34 cellular contexts compared by ENCODE assay signal in genomic region chr4:145125396-145125795, GRCh38. TPM values are rescaled to one million over a fixed set of nuclear protein-coding genes. Genes with fewer than 3 reads are reported as not detected.
DNase-seq lines count a peak whose midpoint lies in the region; ATAC-seq, FAIRE-seq and TF ChIP-seq lines count a peak whose summit lies in the region.
"Had no signal": no experiment of that assay in that cellular context is flagged by ENCODE, and none has a peak within 500 bp of the region (broad histone marks: within the 10 kb centered on the region; RNA-seq: fewer than 3 reads in every experiment).

No MANE protein-coding gene starts in this region.

- peak overlapping the region; percentile 96 for H3K27ac Mint-ChIP-seq in activated naive CD4-positive, alpha-beta T cell treated with anti-CD3 and anti-CD28 coated beads, Interleukin-2, amount 10 ng/mL, durations not matched to agents 7 days and 5 days
- peak overlapping the region; percentile 92 for H3K27ac Mint-ChIP-seq in T-helper 17 cell
- H3K27ac Mint-ChIP-seq in activated naive CD8-positive, alpha-beta T cell treated with anti-CD3 and anti-CD28 coated beads, Interleukin-2, amount 50 U/mL, for 24 hours, result peak overlapping the region; percentile 46
- H3K27ac Mint-ChIP-seq: type B pancreatic cell had no signal

- H3K27ac ChIP-seq in spleen (peak overlapping the region; percentile 7 to 80 (median 49)), kidney (ENCODE audit: low read depth in 2 of 2, low read length in 2 of 2) (no peak overlapping the region)
- H3K27ac ChIP-seq: BLaER1 treated with 17β-estradiol and CSF1 and Interleukin-3, amounts not matched to agents 10 nM and 100 nM; breast epithelium; gastroesophageal sphincter; lower lobe of right lung; psoas muscle; VCaP had no signal

- TF ChIP-seq CTCF in spleen (IDR thresholded peaks at IDR 0.05 in 8 of 11, conservative IDR thresholded peaks at IDR 0.05 in 3 of 11), result no peak
- TF ChIP-seq CTCF in kidney (IDR thresholded peaks at IDR 0.05; ENCODE audit: borderline replicate concordance, extremely low read depth, insufficient read depth), result no peak

- no peak for FAIRE-seq in kidney (lab: Jason Lieb, UNC)
- FAIRE-seq: HepG2 had no signal

- no peaks in the 10 kb centered on the region for H3K27me3 Mint-ChIP-seq in activated naive CD4-positive, alpha-beta T cell treated with anti-CD3 and anti-CD28 coated beads, Interleukin-2, amount 10 ng/mL, durations not matched to agents 7 days and 5 days
- H3K27me3 Mint-ChIP-seq in T-helper 17 cell, result no peaks in the 10 kb centered on the region
- H3K27me3 Mint-ChIP-seq in activated naive CD8-positive, alpha-beta T cell treated with anti-CD3 and anti-CD28 coated beads, Interleukin-2, amount 50 U/mL, for 24 hours, result no peaks in the 10 kb centered on the region
- H3K27me3 Mint-ChIP-seq: naive thymus-derived CD4-positive, alpha-beta T cell; type B pancreatic cell had no signal

- no peak overlapping the region for H3K4me3 Mint-ChIP-seq in activated naive CD4-positive, alpha-beta T cell treated with anti-CD3 and anti-CD28 coated beads, Interleukin-2, amount 10 ng/mL, durations not matched to agents 7 days and 5 days
- no peak overlapping the region for H3K4me3 Mint-ChIP-seq in T-helper 17 cell
- no peak overlapping the region for H3K4me3 Mint-ChIP-seq in activated naive CD8-positive, alpha-beta T cell treated with anti-CD3 and anti-CD28 coated beads, Interleukin-2, amount 50 U/mL, for 24 hours
- H3K4me3 Mint-ChIP-seq: type B pancreatic cell had no signal

- no peaks in the 10 kb centered on the region for H3K9me3 Mint-ChIP-seq in activated naive CD4-positive, alpha-beta T cell treated with anti-CD3 and anti-CD28 coated beads, Interleukin-2, amount 10 ng/mL, durations not matched to agents 7 days and 5 days
- no peaks in the 10 kb centered on the region for H3K9me3 Mint-ChIP-seq in activated naive CD8-positive, alpha-beta T cell treated with anti-CD3 and anti-CD28 coated beads, Interleukin-2, amount 50 U/mL, for 24 hours
- H3K9me3 Mint-ChIP-seq: naive thymus-derived CD4-positive, alpha-beta T cell; type B pancreatic cell had no signal

- ATAC-seq in T-helper 17 cell, result peak; percentile 39
- no peak for ATAC-seq in activated naive CD8-positive, alpha-beta T cell treated with anti-CD3 and anti-CD28 coated beads, Interleukin-2, amount 50 U/mL, for 24 hours
- ATAC-seq: gastroesophageal sphincter, HepG2, lower lobe of right lung, Panc1, psoas muscle, sciatic nerve had no signal

- peaks cover 67% of the 10 kb centered on the region for H3K36me3 Mint-ChIP-seq in activated naive CD4-positive, alpha-beta T cell treated with anti-CD3 and anti-CD28 coated beads, Interleukin-2, amount 10 ng/mL, durations not matched to agents 7 days and 5 days
- H3K36me3 Mint-ChIP-seq in T-helper 17 cell (ENCODE audit: low read depth), result peaks cover 7% of the 10 kb centered on the region
- peaks cover 63% of the 10 kb centered on the region for H3K36me3 Mint-ChIP-seq in activated naive CD8-positive, alpha-beta T cell treated with anti-CD3 and anti-CD28 coated beads, Interleukin-2, amount 50 U/mL, for 24 hours (ENCODE audit: low read depth)

- no peak for DNase-seq in activated naive CD4-positive, alpha-beta T cell treated with anti-CD3 and anti-CD28 coated beads, Interleukin-2, amount 10 ng/mL, durations not matched to agents 7 days and 5 days
- DNase-seq in activated naive CD4-positive, alpha-beta T cell treated with anti-CD3 and anti-CD28 coated beads, Interleukin-2, amount 50 U/mL, for 16 hours, result no peak
- DNase-seq in T-helper 17 cell, result no peak
- no peak for DNase-seq in activated naive CD8-positive, alpha-beta T cell treated with anti-CD3 and anti-CD28 coated beads, Interleukin-2, amount 50 U/mL, for 24 hours
- DNase-seq in spleen, result no peak
- no peak for DNase-seq in stimulated activated CD4-positive, alpha-beta T cell treated with anti-CD3 and anti-CD28 coated beads, Interleukin-2, amount 100 ng/mL, for 24 hours
- no peak for DNase-seq in kidney
- DNase-seq in activated CD8-positive, alpha-beta memory T cell treated with anti-CD3 and anti-CD28 coated beads for 24 hours, result no peak
- DNase-seq: activated CD4-positive, alpha-beta T cell treated with anti-CD3 and anti-CD28 coated beads for 4 hours; anterior cingulate cortex; Calu3; DND-41; GF-D8; HCEC 1CT; lower lobe of right lung; naive thymus-derived CD4-positive, alpha-beta T cell; NCI-H1417; NCI-H2081 treated with DMSO at 0.1 percent for 48 hours; NCI-H226; NCI-H69; occipital lobe; psoas muscle; SHP77; stimulated activated CD4-positive, alpha-beta T cell treated with anti-CD3 and anti-CD28 coated beads, Interleukin-12 subunit alpha, Interleukin-12 subunit beta, amount 100 ng/mL, for 4 hours; stimulated activated CD4-positive, alpha-beta T cell treated with anti-CD3 and anti-CD28 coated beads, Interleukin-4, amount 100 ng/mL, for 1 hour; T1000 had no signal

- TF ChIP-seq POLR2A in spleen (IDR thresholded peaks at IDR 0.05), result no peak

- CTCF ChIA-PET in activated naive CD4-positive, alpha-beta T cell treated with anti-CD3 and anti-CD28 coated beads, Interleukin-2, amount 10 ng/mL, durations not matched to agents 7 days and 5 days (lab: Charles Lee), result interaction anchor here (1.3 kb wide), 1 partner anchor 27 kb away, joined by 3 read pairs; the partner anchor contains the start of genes ABCE1 and ANAPC10

- no peak overlapping the region for H3K9ac ChIP-seq in kidney (ENCODE audit: low read length in 2 of 2)
- H3K9ac ChIP-seq: BLaER1 treated with 17β-estradiol and CSF1 and Interleukin-3, amounts not matched to agents 10 nM and 100 nM had no signal

- WGBS in spleen, 5 donors, result 96 to 100% (median 98%) methylated on average over 2 of the region's 2 CpGs

- H3K4me1 Mint-ChIP-seq in activated naive CD4-positive, alpha-beta T cell treated with anti-CD3 and anti-CD28 coated beads, Interleukin-2, amount 10 ng/mL, durations not matched to agents 7 days and 5 days, result peaks cover 39% of the 10 kb centered on the region
- peaks cover 11% of the 10 kb centered on the region for H3K4me1 Mint-ChIP-seq in T-helper 17 cell
- H3K4me1 Mint-ChIP-seq in activated naive CD8-positive, alpha-beta T cell treated with anti-CD3 and anti-CD28 coated beads, Interleukin-2, amount 50 U/mL, for 24 hours, result peaks cover 23% of the 10 kb centered on the region

- H3K9me3 ChIP-seq in T-helper 17 cell (ENCODE audit: control insufficient read depth, low read length, poor library complexity, severe bottlenecking) (no peaks in the 10 kb centered on the region), spleen (no peaks in the 10 kb centered on the region), kidney (ENCODE audit: control insufficient read depth in 1 of 2, low read length in 2 of 2) (no peaks in the 10 kb centered on the region)
- H3K9me3 ChIP-seq: BLaER1 treated with 17β-estradiol and CSF1 and Interleukin-3, amounts not matched to agents 10 nM and 100 nM; breast epithelium; gastroesophageal sphincter; lower lobe of right lung; psoas muscle had no signal

- H3K36me3 ChIP-seq in spleen (peaks cover 0 to 99% (median 68%) of the 10 kb centered on the region in 6 donors), kidney (ENCODE audit: control insufficient read depth in 1 of 2, insufficient read depth in 2 of 2, low read length in 2 of 2) (peaks cover 9 to 17% of the 10 kb centered on the region in 2 donors)
- H3K36me3 ChIP-seq: breast epithelium had no signal

- intact Hi-C loops in spleen (cut with DNase I; ENCODE audit: low total_unique reads), result no loop called here
- intact Hi-C loops in kidney (cut with DNase I), result no loop called here

- H3K27me3 ChIP-seq in spleen (replicated peaks in 1 of 7), result no peaks in the 10 kb centered on the region
- H3K27me3 ChIP-seq: BLaER1 treated with 17β-estradiol and CSF1 and Interleukin-3, amounts not matched to agents 10 nM and 100 nM; breast epithelium; gastroesophageal sphincter had no signal

- H3K4me1 ChIP-seq in spleen (peaks cover 0 to 7% (median 0%) of the 10 kb centered on the region in 6 donors), kidney (ENCODE audit: control insufficient read depth in 1 of 2, insufficient read depth in 1 of 2, low read depth in 1 of 2, low read length in 2 of 2) (no peaks in the 10 kb centered on the region)
- H3K4me1 ChIP-seq: BLaER1 treated with 17β-estradiol and CSF1 and Interleukin-3, amounts not matched to agents 10 nM and 100 nM; breast epithelium; gastroesophageal sphincter; lower lobe of right lung; psoas muscle had no signal

- H3K4me3 ChIP-seq in spleen (no peak overlapping the region), kidney (ENCODE audit: low read length in 2 of 2) (no peak overlapping the region)
- H3K4me3 ChIP-seq: BLaER1 treated with 17β-estradiol and CSF1 and Interleukin-3, amounts not matched to agents 10 nM and 100 nM; breast epithelium; gastroesophageal sphincter; lower lobe of right lung; psoas muscle had no signal

RNA-seq across cellular contexts. Expression of gene ABCE1, which starts 27.3 kb away (rescaled TPM):
- total RNA-seq in T-helper 17 cell, result 10 to 100 TPM; 39.6 to 43.4 TPM
- 10 to 100 TPM; 51.5 to 83.5 (median 57.1) TPM for total RNA-seq in spleen
- 10 to 100 TPM; 16.9 to 29.9 (median 24.3) TPM for polyA plus RNA-seq in spleen
- 46.4 TPM for total RNA-seq in kidney
- 14.8 TPM for polyA plus RNA-seq in kidney (ENCODE audit: insufficient read depth, low read depth, low replicate concordance)

RNA-seq across cellular contexts. Expression of gene ANAPC10, which starts 27.4 kb away (rescaled TPM):
- total RNA-seq in T-helper 17 cell, result 10 to 100 TPM; 22.2 to 22.7 TPM
- 10 to 100 TPM; 15.2 to 42.2 (median 21.0) TPM for total RNA-seq in spleen
- 10 to 100 TPM; 12.0 to 18.3 (median 16.4) TPM for polyA plus RNA-seq in spleen
- 18.0 TPM for total RNA-seq in kidney
- polyA plus RNA-seq in kidney (ENCODE audit: insufficient read depth, low read depth, low replicate concordance), result 23.3 TPM

RNA-seq across cellular contexts. Expression of gene OTUD4, which starts 55.0 kb away (rescaled TPM):
- total RNA-seq in T-helper 17 cell, result 10 to 100 TPM; 60.9 to 63.8 TPM
- total RNA-seq in spleen, result 10 to 100 TPM; 33.3 to 53.0 (median 46.5) TPM
- 10 to 100 TPM in 1 of 3 donors, 1 to 10 TPM in 2; 8.1 to 12.7 (median 8.5) TPM for polyA plus RNA-seq in spleen
- total RNA-seq in kidney, result 45.4 TPM
- 5.6 TPM for polyA plus RNA-seq in kidney (ENCODE audit: insufficient read depth, low read depth, low replicate concordance)

Comparison
In these comparisons a context has a peak if more than half of its experiments do, and no peak if none do; other contexts are left out.
1. H3K27ac Mint-ChIP-seq: peak in every context shown above with its lines; median percentile 96 in activated naive CD4-positive, alpha-beta T cell treated with anti-CD3 and anti-CD28 coated beads, Interleukin-2, amount 10 ng/mL, durations not matched to agents 7 days and 5 days; 92 in T-helper 17 cell; 46 in activated naive CD8-positive, alpha-beta T cell treated with anti-CD3 and anti-CD28 coated beads, Interleukin-2, amount 50 U/mL, for 24 hours.
2. H3K27ac ChIP-seq: peak in spleen (8 of 8); none in kidney (0 of 2).